ENCODE assay signal across 8 cellular contexts in the genomic region with DNA sequence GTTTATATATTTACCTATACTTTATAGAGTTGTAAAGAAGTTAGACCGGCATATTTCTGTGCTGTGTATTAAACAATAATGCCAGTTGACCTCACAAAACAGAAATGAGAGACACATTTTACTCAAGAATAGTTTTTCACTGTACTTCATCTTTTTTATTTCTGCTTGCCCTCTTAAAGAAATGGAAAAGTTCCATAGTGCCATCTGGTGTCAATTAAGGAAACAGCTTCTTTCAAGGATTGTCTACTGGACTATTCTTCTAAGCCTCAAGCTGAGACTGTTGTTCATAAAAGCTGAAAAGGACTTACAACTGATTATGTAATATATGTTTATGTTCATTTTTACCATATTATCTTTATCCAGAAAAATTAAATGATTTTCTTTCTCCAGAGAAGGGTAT.
A peak's percentile ranks its signal among the peaks of the same experiment; 100 is the strongest.
DNase-seq lines count a peak whose midpoint lies in the region; ATAC-seq and TF ChIP-seq lines count a peak whose summit lies in the region.

No MANE protein-coding gene starts in this region.

- POLR2A ChIA-PET in AG04449 (lab: Yijun Ruan, JAX), result no interaction called here

- no peak overlapping the region for H3K27ac ChIP-seq in tibial nerve
- H3K27ac ChIP-seq in Peyer's patch, result no peak overlapping the region

- no peak for ATAC-seq in HG02973 (IDR thresholded peaks at IDR 0.05; ENCODE audit: unreplicated experiment)
- no peak for ATAC-seq in GM18909 (IDR thresholded peaks at IDR 0.05; ENCODE audit: poor library complexity, unreplicated experiment)

- TF ChIP-seq CTCF in AG04449 (IDR thresholded peaks at IDR 0.05; ENCODE audit: insufficient read depth, low read length, missing control alignments), result peak; percentile 36
- TF ChIP-seq CTCF in tibial nerve (IDR thresholded peaks at IDR 0.05), result peak in 4 of 5 experiments; percentile 9 to 39 (median 28)
- no peak for TF ChIP-seq CTCF in Peyer's patch (IDR thresholded peaks at IDR 0.05)

- 5 to 9% methylated on average over 1 of the region's 1 CpG for WGBS in tibial nerve, 2 donors

- no peaks in the 10 kb centered on the region for H3K27me3 ChIP-seq in tibial nerve
- H3K27me3 ChIP-seq in Peyer's patch, result no peaks in the 10 kb centered on the region

- no peaks in the 10 kb centered on the region for H3K9me3 ChIP-seq in tibial nerve
- H3K9me3 ChIP-seq in Peyer's patch, result no peaks in the 10 kb centered on the region

- peaks cover 0 to 8% (median 0%) of the 10 kb centered on the region in 4 donors for H3K4me1 ChIP-seq in tibial nerve
- H3K4me1 ChIP-seq in Peyer's patch, result no peaks in the 10 kb centered on the region

- H3K36me3 ChIP-seq in tibial nerve, result no peaks in the 10 kb centered on the region
- H3K36me3 ChIP-seq in Peyer's patch, result no peaks in the 10 kb centered on the region

- no peak for TF ChIP-seq EP300 in tibial nerve (IDR thresholded peaks at IDR 0.05)

- no peak for DNase-seq in AG04449 (ENCODE audit: low read depth, low spot score)
- DNase-seq in H4 (ENCODE audit: low spot score), result peak; percentile 67
- DNase-seq in NCI-H748 treated with DMSO at 0.1 percent for 48 hours (lab: John Stamatoyannopoulos, UW), result peak; percentile 52
- peak; percentile 0 to 2 for DNase-seq in erythroblast (lab: John Stamatoyannopoulos, UW)
- DNase-seq in tibial nerve (ENCODE audit: low spot score in 2 of 2), result no peak
- DNase-seq in Peyer's patch, result no peak

- H3K4me3 ChIP-seq in AG04449 (ENCODE audit: low read depth, low read length), result no peak overlapping the region
- no peak overlapping the region for H3K4me3 ChIP-seq in tibial nerve
- no peak overlapping the region for H3K4me3 ChIP-seq in Peyer's patch

- TF ChIP-seq POLR2A in erythroblast (IDR thresholded peaks at IDR 0.05; ENCODE audit: low read length) (no peak), tibial nerve (IDR thresholded peaks at IDR 0.05) (no peak), Peyer's patch (IDR thresholded peaks at IDR 0.05) (no peak)

- CTCF ChIA-PET in AG04449 (lab: Yijun Ruan, JAX), result interaction anchor here (0.7 to 1.2 kb wide), 3 partner anchors 11 to 1073 kb away, joined by 3 to 7 read pairs (median 5); no protein-coding TSS in a partner anchor

Comparison
In these comparisons a context has a peak if more than half of its experiments do, and no peak if none do; other contexts are left out.
1. DNase-seq: peak in H4 (single experiment), NCI-H748 treated with DMSO at 0.1 percent for 48 hours (single experiment) and erythroblast (2 of 2); none in AG04449 (single experiment), tibial nerve (0 of 2) and Peyer's patch (0 of 3).
2. CTCF ChIP-seq: peak in AG04449 (single experiment) and tibial nerve (4 of 5); none in Peyer's patch (0 of 6).